In the genomic region with DNA sequence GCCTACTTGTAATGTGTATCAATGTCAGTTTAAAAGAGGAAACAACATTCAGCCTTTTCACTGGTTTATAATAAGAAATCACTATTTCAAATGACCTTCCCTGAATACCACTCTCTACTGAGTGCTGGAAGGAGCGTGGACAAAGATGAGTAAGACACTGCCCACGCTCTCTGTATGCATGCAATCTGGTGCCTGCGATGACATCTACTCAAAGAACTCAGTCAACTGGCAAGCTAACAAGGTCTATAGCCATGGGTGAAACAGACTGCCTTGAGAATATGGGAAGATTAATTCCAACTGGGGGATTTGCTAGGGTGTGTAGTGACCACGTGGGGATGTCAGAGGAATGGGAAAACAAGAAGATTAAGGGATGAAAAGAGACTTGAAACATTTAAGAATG, we compare ENCODE assay signal across 2 cellular contexts.
TF ChIP-seq lines count a peak whose summit lies in the region.

No MANE protein-coding gene starts in this region.

TF ChIP-seq in A549, 52 proteins besides CTCF, POLR2A, EP300 and RAD21 (continued from another document):
- TF ChIP-seq FOSL2 (IDR thresholded peaks at IDR 0.05) (no peak), FOSL2 (CRISPR knock-in tag; IDR thresholded peaks at IDR 0.05) (no peak; the same call in 1 of the 2 replicates), RCOR1 (IDR thresholded peaks at IDR 0.05; ENCODE audit: low read depth, low read length) (no peak), JUNB (IDR thresholded peaks at IDR 0.05) (no peak), BCL3 (IDR thresholded peaks at IDR 0.05) (no peak), HES2 (IDR thresholded peaks at IDR 0.05) (no peak), NR3C1 (IDR thresholded peaks at IDR 0.05) (no peak), RFX5 (IDR thresholded peaks at IDR 0.05) (no peak), CEBPB (IDR thresholded peaks at IDR 0.05) (no peak), NFE2L2 (conservative IDR thresholded peaks at IDR 0.05; ENCODE audit: low read length) (no peak), RNF2 (IDR thresholded peaks at IDR 0.05; ENCODE audit: borderline replicate concordance, low read depth) (no peak), HEYL (CRISPR knock-in tag; IDR thresholded peaks at IDR 0.05) (no peak), FOSB (CRISPR knock-in tag; IDR thresholded peaks at IDR 0.05) (no peak)
- TF ChIP-seq, protein P1, sequence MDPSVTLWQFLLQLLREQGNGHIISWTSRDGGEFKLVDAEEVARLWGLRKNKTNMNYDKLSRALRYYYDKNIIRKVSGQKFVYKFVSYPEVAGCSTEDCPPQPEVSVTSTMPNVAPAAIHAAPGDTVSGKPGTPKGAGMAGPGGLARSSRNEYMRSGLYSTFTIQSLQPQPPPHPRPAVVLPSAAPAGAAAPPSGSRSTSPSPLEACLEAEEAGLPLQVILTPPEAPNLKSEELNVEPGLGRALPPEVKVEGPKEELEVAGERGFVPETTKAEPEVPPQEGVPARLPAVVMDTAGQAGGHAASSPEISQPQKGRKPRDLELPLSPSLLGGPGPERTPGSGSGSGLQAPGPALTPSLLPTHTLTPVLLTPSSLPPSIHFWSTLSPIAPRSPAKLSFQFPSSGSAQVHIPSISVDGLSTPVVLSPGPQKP (IDR thresholded peaks at IDR 0.05; ENCODE audit: low read depth, low read length): no peak
- TF ChIP-seq, protein P2, sequence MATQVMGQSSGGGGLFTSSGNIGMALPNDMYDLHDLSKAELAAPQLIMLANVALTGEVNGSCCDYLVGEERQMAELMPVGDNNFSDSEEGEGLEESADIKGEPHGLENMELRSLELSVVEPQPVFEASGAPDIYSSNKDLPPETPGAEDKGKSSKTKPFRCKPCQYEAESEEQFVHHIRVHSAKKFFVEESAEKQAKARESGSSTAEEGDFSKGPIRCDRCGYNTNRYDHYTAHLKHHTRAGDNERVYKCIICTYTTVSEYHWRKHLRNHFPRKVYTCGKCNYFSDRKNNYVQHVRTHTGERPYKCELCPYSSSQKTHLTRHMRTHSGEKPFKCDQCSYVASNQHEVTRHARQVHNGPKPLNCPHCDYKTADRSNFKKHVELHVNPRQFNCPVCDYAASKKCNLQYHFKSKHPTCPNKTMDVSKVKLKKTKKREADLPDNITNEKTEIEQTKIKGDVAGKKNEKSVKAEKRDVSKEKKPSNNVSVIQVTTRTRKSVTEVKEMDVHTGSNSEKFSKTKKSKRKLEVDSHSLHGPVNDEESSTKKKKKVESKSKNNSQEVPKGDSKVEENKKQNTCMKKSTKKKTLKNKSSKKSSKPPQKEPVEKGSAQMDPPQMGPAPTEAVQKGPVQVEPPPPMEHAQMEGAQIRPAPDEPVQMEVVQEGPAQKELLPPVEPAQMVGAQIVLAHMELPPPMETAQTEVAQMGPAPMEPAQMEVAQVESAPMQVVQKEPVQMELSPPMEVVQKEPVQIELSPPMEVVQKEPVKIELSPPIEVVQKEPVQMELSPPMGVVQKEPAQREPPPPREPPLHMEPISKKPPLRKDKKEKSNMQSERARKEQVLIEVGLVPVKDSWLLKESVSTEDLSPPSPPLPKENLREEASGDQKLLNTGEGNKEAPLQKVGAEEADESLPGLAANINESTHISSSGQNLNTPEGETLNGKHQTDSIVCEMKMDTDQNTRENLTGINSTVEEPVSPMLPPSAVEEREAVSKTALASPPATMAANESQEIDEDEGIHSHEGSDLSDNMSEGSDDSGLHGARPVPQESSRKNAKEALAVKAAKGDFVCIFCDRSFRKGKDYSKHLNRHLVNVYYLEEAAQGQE (IDR thresholded peaks at IDR 0.05): no peak

TF ChIP-seq in K562, 482 proteins besides CTCF, POLR2A, EP300 and RAD21 (continued from another document):
- TF ChIP-seq HOMEZ (CRISPR knock-in tag; IDR thresholded peaks at IDR 0.05) (no peak), ELF2 (CRISPR knock-in tag; IDR thresholded peaks at IDR 0.05) (no peak), RB1 (IDR thresholded peaks at IDR 0.05; ENCODE audit: low read depth) (no peak), ZNF57 (CRISPR knock-in tag; IDR thresholded peaks at IDR 0.05) (no peak), PHF8 (IDR thresholded peaks at IDR 0.05; ENCODE audit: borderline replicate concordance, low read length) (no peak), SRSF3 (IDR thresholded peaks at IDR 0.05; ENCODE audit: insufficient read depth, low read length) (no peak), ZKSCAN1 (IDR thresholded peaks at IDR 0.05; ENCODE audit: low read depth, low read length) (no peak), CBX5 (IDR thresholded peaks at IDR 0.05; ENCODE audit: borderline replicate concordance, low read depth) (no peak), JUN (IDR thresholded peaks at IDR 0.05; ENCODE audit: borderline replicate concordance, low read depth, low read length) (no peak), JUN (CRISPR knock-in tag; IDR thresholded peaks at IDR 0.05; ENCODE audit: borderline replicate concordance) (no peak), ZFP30 (CRISPR knock-in tag; IDR thresholded peaks at IDR 0.05; ENCODE audit: borderline replicate concordance) (no peak)
- TF ChIP-seq, protein P3, sequence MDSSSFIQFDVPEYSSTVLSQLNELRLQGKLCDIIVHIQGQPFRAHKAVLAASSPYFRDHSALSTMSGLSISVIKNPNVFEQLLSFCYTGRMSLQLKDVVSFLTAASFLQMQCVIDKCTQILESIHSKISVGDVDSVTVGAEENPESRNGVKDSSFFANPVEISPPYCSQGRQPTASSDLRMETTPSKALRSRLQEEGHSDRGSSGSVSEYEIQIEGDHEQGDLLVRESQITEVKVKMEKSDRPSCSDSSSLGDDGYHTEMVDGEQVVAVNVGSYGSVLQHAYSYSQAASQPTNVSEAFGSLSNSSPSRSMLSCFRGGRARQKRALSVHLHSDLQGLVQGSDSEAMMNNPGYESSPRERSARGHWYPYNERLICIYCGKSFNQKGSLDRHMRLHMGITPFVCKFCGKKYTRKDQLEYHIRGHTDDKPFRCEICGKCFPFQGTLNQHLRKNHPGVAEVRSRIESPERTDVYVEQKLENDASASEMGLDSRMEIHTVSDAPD (CRISPR knock-in tag; IDR thresholded peaks at IDR 0.05): no peak
TF ChIP-seq in K562: peak in this region for 0.
